ENCODE assay signal across 17 cellular contexts in genomic region chr10:94315975-94316464, GRCh38. TPM values are rescaled to one million over a fixed set of nuclear protein-coding genes. Genes with fewer than 3 reads are reported as not detected.
DNase-seq lines count a peak whose midpoint lies in the region; ATAC-seq and TF ChIP-seq lines count a peak whose summit lies in the region.
"Had no signal": no experiment of that assay in that cellular context is flagged by ENCODE, and none has a peak within 500 bp of the region (broad histone marks: within the 10 kb centered on the region; RNA-seq: fewer than 3 reads in every experiment).

No MANE protein-coding gene starts in this region.

- H3K36me3 Mint-ChIP-seq in nephron (ENCODE audit: low read depth) = peaks cover 16% of the 10 kb centered on the region

- H3K4me1 ChIP-seq in A673 (ENCODE audit: insufficient read depth, low read length, poor library complexity, severe bottlenecking) (peaks cover 10% of the 10 kb centered on the region), fibroblast of lung (ENCODE audit: control insufficient read depth, extremely low read depth, insufficient read depth, low read length) (peaks cover 10% of the 10 kb centered on the region), prostate gland (replicated peaks) (no peaks in the 10 kb centered on the region)
- H3K4me1 ChIP-seq: A549, gastrocnemius medialis had no signal

- H3K27me3 ChIP-seq in A673 (replicated peaks; ENCODE audit: insufficient read depth, low read depth, low read length, poor library complexity) (no peaks in the 10 kb centered on the region), MG63 (no peaks in the 10 kb centered on the region), fibroblast of lung (ENCODE audit: control insufficient read depth, insufficient read depth, low read length) (no peaks in the 10 kb centered on the region), prostate gland (replicated peaks; ENCODE audit: insufficient read depth) (no peaks in the 10 kb centered on the region)
- H3K27me3 ChIP-seq: gastrocnemius medialis, thyroid gland had no signal

- H3K4me1 Mint-ChIP-seq in nephron = peaks cover 15% of the 10 kb centered on the region
- H3K4me1 Mint-ChIP-seq: naive thymus-derived CD8-positive, alpha-beta T cell had no signal

- TF ChIP-seq POLR2A in prostate gland (IDR thresholded peaks at IDR 0.05) = no peak

- H3K4me3 ChIP-seq in A673 (ENCODE audit: low read depth, low read length, poor library complexity, severe bottlenecking) (no peak overlapping the region), MG63 (no peak overlapping the region), fibroblast of lung (replicated peaks in 1 of 4; ENCODE audit: control extremely low read depth in 1 of 4, insufficient read depth in 1 of 4, low read depth in 3 of 4, low read length in 4 of 4) (no peak overlapping the region), prostate gland (no peak overlapping the region)
- H3K4me3 ChIP-seq: A549, gastrocnemius medialis, thyroid gland had no signal

- CTCF ChIA-PET in A673 (lab: Charles Lee) = no interaction called here

- intact Hi-C loops in A673 (cut with micrococcal nuclease; ENCODE audit: unreplicated experiment) (loop anchor here (5.0 to 10.0 kb wide), 3 partner anchors 34 to 241 kb away; no protein-coding TSS in a partner anchor), prostate gland (cut with DNase I) (no loop called here)

- ATAC-seq in HG02840 (IDR thresholded peaks at IDR 0.05; ENCODE audit: low FRiP score, unreplicated experiment) = no peak
- no peak for ATAC-seq in HG03442 (IDR thresholded peaks at IDR 0.05; ENCODE audit: unreplicated experiment)
- ATAC-seq: A549; activated CD8-positive, alpha-beta T cell treated with anti-CD3 and anti-CD28 coated beads for 36 hours; gastrocnemius medialis; naive thymus-derived CD8-positive, alpha-beta T cell had no signal

- peak; percentile 6 for DNase-seq in A673 (ENCODE audit: low spot score)
- peak; percentile 59 for DNase-seq in MG63
- peak; percentile 71 to 92 for DNase-seq in fibroblast of lung (ENCODE audit: low read depth in 2 of 2)
- no peak for DNase-seq in AML-193 (lab: John Stamatoyannopoulos, UW)
- no peak for DNase-seq in prostate gland (ENCODE audit: low spot score)
- DNase-seq: activated CD8-positive, alpha-beta T cell treated with anti-CD3 and anti-CD28 coated beads for 36 hours; activated gamma-delta T cell treated with Interleukin-2 at 50 U/mL for 16 hours; gastrocnemius medialis; KG1; naive thymus-derived CD8-positive, alpha-beta T cell; NCI-H1694; stimulated activated CD4-positive, alpha-beta T cell treated with anti-CD3 and anti-CD28 coated beads, Interleukin-12 subunit alpha, Interleukin-12 subunit beta, amount 100 ng/mL, for 4 hours had no signal

- H2AFZ ChIP-seq in fibroblast of lung (ENCODE audit: low read length) = no peak overlapping the region

- no peak overlapping the region for H3K9ac ChIP-seq in fibroblast of lung (ENCODE audit: insufficient read depth, low read length)

- no peak for TF ChIP-seq CTCF in A673 (conservative IDR thresholded peaks at IDR 0.05; ENCODE audit: low read depth, low read length)
- no peak for TF ChIP-seq CTCF in fibroblast of lung (conservative IDR thresholded peaks at IDR 0.05 in 1 of 2, IDR thresholded peaks at IDR 0.05 in 1 of 2; ENCODE audit: low read depth in 1 of 2, low read length in 2 of 2)
- TF ChIP-seq CTCF in nephron (IDR thresholded peaks at IDR 0.05; ENCODE audit: unreplicated experiment in 3 of 3) = no peak
- no peak for TF ChIP-seq CTCF in prostate gland (IDR thresholded peaks at IDR 0.05)

- H3K9me3 ChIP-seq in A673 (ENCODE audit: low read depth, low read length, poor library complexity, severe bottlenecking) (no peaks in the 10 kb centered on the region), MG63 (no peaks in the 10 kb centered on the region), fibroblast of lung (ENCODE audit: control insufficient read depth, insufficient read depth, low read depth, low read length) (no peaks in the 10 kb centered on the region), prostate gland (no peaks in the 10 kb centered on the region)
- H3K9me3 ChIP-seq: A549, gastrocnemius medialis, thyroid gland had no signal

- H3K9me3 Mint-ChIP-seq in nephron = no peaks in the 10 kb centered on the region
- H3K9me3 Mint-ChIP-seq: activated CD8-positive, alpha-beta T cell treated with anti-CD3 and anti-CD28 coated beads for 36 hours; naive thymus-derived CD8-positive, alpha-beta T cell had no signal

- 45% methylated on average over 3 of the region's 3 CpGs for WGBS in prostate gland

- no peaks in the 10 kb centered on the region for H3K27me3 Mint-ChIP-seq in nephron (ENCODE audit: low read depth)
- H3K27me3 Mint-ChIP-seq: activated CD8-positive, alpha-beta T cell treated with anti-CD3 and anti-CD28 coated beads for 36 hours had no signal

- H3K27ac ChIP-seq in A673 (ENCODE audit: low read depth, low read length, poor library complexity, severe bottlenecking) = no peak overlapping the region
- H3K27ac ChIP-seq in fibroblast of lung (ENCODE audit: insufficient read depth, low read length) = peak overlapping the region; percentile 59
- no peak overlapping the region for H3K27ac ChIP-seq in prostate gland
- H3K27ac ChIP-seq: A549, gastrocnemius medialis had no signal

- H3K36me3 ChIP-seq in A673 (ENCODE audit: insufficient read depth, low read length, poor library complexity, severe bottlenecking) (no peaks in the 10 kb centered on the region), MG63 (peaks cover 15% of the 10 kb centered on the region), fibroblast of lung (ENCODE audit: control insufficient read depth, insufficient read depth, low read length) (no peaks in the 10 kb centered on the region), prostate gland (no peaks in the 10 kb centered on the region)
- H3K36me3 ChIP-seq: gastrocnemius medialis, thyroid gland had no signal

- peak overlapping the region; percentile 70 to 81 (median 78) for H3K27ac Mint-ChIP-seq in nephron
- H3K27ac Mint-ChIP-seq: activated CD8-positive, alpha-beta T cell treated with anti-CD3 and anti-CD28 coated beads for 36 hours; naive thymus-derived CD8-positive, alpha-beta T cell had no signal

- POLR2A ChIA-PET in A673 (lab: Charles Lee; ENCODE audit: low non-redundant PET) = interaction anchor here (0.7 kb wide), 1 partner anchor 295 kb away, joined by 4 read pairs; no protein-coding TSS in a partner anchor

- H3K4me3 Mint-ChIP-seq in nephron = no peak overlapping the region
- H3K4me3 Mint-ChIP-seq: activated CD8-positive, alpha-beta T cell treated with anti-CD3 and anti-CD28 coated beads for 36 hours; naive thymus-derived CD8-positive, alpha-beta T cell had no signal

- peak overlapping the region; percentile 27 for H3K4me2 ChIP-seq in fibroblast of lung (ENCODE audit: extremely low read depth, insufficient read depth, low read length)
- H3K4me2 ChIP-seq: A549 had no signal

- H3K79me2 ChIP-seq in fibroblast of lung (ENCODE audit: control insufficient read depth, insufficient read depth, low read length) = no peaks in the 10 kb centered on the region

- no peaks in the 10 kb centered on the region for H4K20me1 ChIP-seq in fibroblast of lung (ENCODE audit: control insufficient read depth, extremely low read depth, insufficient read depth, low read length)

- BruUV-seq in A673 (replicated peaks; lab: Mats Ljungman, UMichigan) = no TSS peak

RNA-seq across cellular contexts. Expression of gene NOC3L, which starts 46.7 kb away (rescaled TPM):
- total RNA-seq in A673 (2021) = 36.8 and 48.6 TPM in 2 replicates
- total RNA-seq in MG63 (2014; rRNA removed; shearing (Covaris generic); ENCODE audit: low replicate concordance) = 43.1 and 56.0 TPM in 2 replicates
- total RNA-seq in fibroblast of lung = 27.2 and 31.3 TPM in 2 replicates
- polyA plus RNA-seq in fibroblast of lung = 19.5 and 19.8 TPM in 2 replicates
- 13.7 and 15.3 TPM in 2 replicates for polyA plus RNA-seq in fibroblast of lung (2012)
- polyA minus RNA-seq in fibroblast of lung (ENCODE audit: low replicate concordance) = 0.51 and 6.3 TPM in 2 replicates
- 10 to 100 TPM; 15.6 to 15.8 TPM for total RNA-seq in prostate gland

Comparison
In these comparisons a context has a peak if more than half of its experiments do, and no peak if none do; other contexts are left out.
1. DNase-seq: peak in A673 (single experiment), MG63 (single experiment) and fibroblast of lung (2 of 2); none in AML-193 (0 of 2) and prostate gland (single experiment).